Comparison of ENCODE assay signal across 9 cellular contexts in the genomic region with DNA sequence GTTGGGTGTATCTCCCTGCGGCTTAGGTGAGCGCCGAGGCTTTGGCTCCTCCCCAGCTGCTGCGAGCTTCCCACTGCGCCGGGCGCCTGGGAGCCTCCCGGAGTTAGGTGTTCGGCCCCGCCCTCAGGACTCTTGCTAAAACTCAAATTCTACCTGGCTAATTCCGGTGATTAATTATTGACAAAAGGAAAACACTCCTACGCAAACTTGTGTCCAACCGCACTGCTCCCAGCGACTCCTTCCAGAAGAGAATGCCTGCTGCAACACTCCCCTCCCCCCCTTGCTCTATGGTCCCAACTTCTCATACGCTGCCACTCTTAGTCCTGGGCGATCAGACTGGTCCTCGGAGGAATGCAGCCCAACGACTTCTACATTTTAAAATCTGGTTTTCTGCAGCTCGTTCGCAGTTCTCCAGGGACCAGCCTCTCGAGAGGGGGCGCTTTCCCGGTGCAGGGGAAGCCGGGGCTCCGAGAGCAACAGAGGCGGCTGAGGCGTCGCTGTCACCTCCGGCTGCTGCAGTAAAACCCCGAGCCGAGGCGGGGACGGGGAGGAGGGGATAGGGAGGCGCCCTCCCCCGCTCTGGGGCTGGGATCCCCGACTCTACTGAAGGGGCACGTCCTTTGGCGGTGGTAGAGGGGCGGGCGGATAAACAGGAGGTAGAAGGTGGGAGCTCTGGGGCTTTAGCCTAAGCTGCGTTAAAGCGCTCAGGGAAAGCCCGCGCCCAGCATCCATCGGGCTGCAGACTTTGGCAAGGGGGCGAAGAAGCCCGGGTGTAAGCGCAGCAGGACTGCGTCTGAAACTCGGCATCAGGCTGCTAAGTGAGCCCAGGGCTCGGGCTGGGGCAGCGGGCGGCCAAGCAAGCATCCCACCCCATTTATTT. TPM values are rescaled to one million over a fixed set of nuclear protein-coding genes. Genes with fewer than 3 reads are reported as not detected.
DNase-seq lines count a peak whose midpoint lies in the region; ATAC-seq, FAIRE-seq and TF ChIP-seq lines count a peak whose summit lies in the region.
"Had no signal": no experiment of that assay in that cellular context is flagged by ENCODE, and none has a peak within 500 bp of the region (broad histone marks: within the 10 kb centered on the region; RNA-seq: fewer than 3 reads in every experiment).

A gene with protein sequence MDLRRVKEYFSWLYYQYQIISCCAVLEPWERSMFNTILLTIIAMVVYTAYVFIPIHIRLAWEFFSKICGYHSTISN (minus strand): TSS at position 77 of the 880 bp plus-strand sequence. CDS start 25,194 bp downstream, outside the sequence.

- no peak within 1 kb of the TSS for H3K27ac Mint-ChIP-seq in CD4-positive, alpha-beta T cell

- no peak within 1 kb of the TSS for H3K27ac ChIP-seq in CD4-positive, alpha-beta T cell (ENCODE audit: low read depth, low read length)

- CTCF ChIA-PET in CD4-positive, alpha-beta T cell (lab: Charles Lee) = interaction anchor here (1.4 to 1.5 kb wide), 2 partner anchors 16 to 22 kb away, joined by 3 to 4 read pairs; no protein-coding TSS in a partner anchor

- no peaks in the 10 kb centered on the region for H3K9me3 Mint-ChIP-seq in CD4-positive, alpha-beta T cell

- peak within 1 kb of the TSS; percentile 86 for H3K4me3 Mint-ChIP-seq in CD4-positive, alpha-beta T cell

- peak in 8 of 10 experiments; percentile 14 to 54 (median 36) for DNase-seq in CD4-positive, alpha-beta T cell
- DNase-seq in HTR-8/SVneo (ENCODE audit: insufficient read length, low spot score) = peak; percentile 27
- DNase-seq in SW480 (ENCODE audit: low spot score) = peak; percentile 67
- no peak for DNase-seq in astrocyte of the cerebellum (ENCODE audit: low read depth)
- DNase-seq in hypothalamus (lab: John Stamatoyannopoulos, UW) = peak in 40 of 51 donors; percentile 1 to 74 (median 28)
- peak; percentile 58 for DNase-seq in sciatic nerve (ENCODE audit: low spot score)
- no peak for DNase-seq in middle frontal gyrus (ENCODE audit: extremely low spot score, low spot score)

- no peaks in the 10 kb centered on the region for H3K9me3 ChIP-seq in CD4-positive, alpha-beta T cell (ENCODE audit: control insufficient read depth, low read length)

- in situ Hi-C loops in astrocyte of the cerebellum (cut with HindIII; ENCODE audit: low sequenced_read_pairs) = no loop called here

- H3K27me3 Mint-ChIP-seq in CD4-positive, alpha-beta T cell = peaks cover 50% of the 10 kb centered on the region

- FAIRE-seq in HTR-8/SVneo (lab: Jason Lieb, UNC) = no peak

- no peaks in the 10 kb centered on the region for H3K36me3 Mint-ChIP-seq in CD4-positive, alpha-beta T cell (ENCODE audit: low read depth)

- intact Hi-C loops in CD4-positive, alpha-beta T cell (cut with DNase I, micrococcal nuclease) = no loop called here
- intact Hi-C loops in sciatic nerve (cut with DNase I) = loop anchor here (2.0 kb wide), 1 partner anchor 33 kb away; no protein-coding TSS in a partner anchor

- H3K4me1 Mint-ChIP-seq in CD4-positive, alpha-beta T cell (ENCODE audit: low read depth) = peaks cover 22% of the 10 kb centered on the region

- POLR2A ChIA-PET in CD4-positive, alpha-beta T cell (lab: Charles Lee) = interaction anchor here (0.8 to 2.2 kb wide), 8 partner anchors 10 to 151 kb away, joined by 3 to 7 read pairs (median 4); a partner anchor contains a TSS

- peak; percentile 32 for TF ChIP-seq CTCF in CD4-positive, alpha-beta T cell (IDR thresholded peaks at IDR 0.05)
- peak; percentile 54 for TF ChIP-seq CTCF in astrocyte of the cerebellum (IDR thresholded peaks at IDR 0.05; ENCODE audit: low read depth, low read length, missing control alignments)

- peak; percentile 70 for ATAC-seq in CD4-positive, alpha-beta T cell (ENCODE audit: poor library complexity)
- peak; percentile 50 for ATAC-seq in GM19463 (IDR thresholded peaks at IDR 0.05; ENCODE audit: unreplicated experiment)
- peak; percentile 77 for ATAC-seq in sciatic nerve

- H3K4me3 ChIP-seq in astrocyte of the cerebellum (ENCODE audit: low read depth, low read length) = peak within 1 kb of the TSS; percentile 58

- peaks cover 10% of the 10 kb centered on the region for H3K27me3 ChIP-seq in CD4-positive, alpha-beta T cell (ENCODE audit: control insufficient read depth, insufficient read depth, low read length)

RNA-seq across cellular contexts. Expression of the gene that starts here (rescaled TPM):
- under 1 TPM in 1 of 2 experiments, not detected in 1; 0.11 TPM for total RNA-seq in CD4-positive, alpha-beta T cell
- 0.40 TPM for total RNA-seq in sciatic nerve
- total RNA-seq: RPMI7951 had no signal

Comparison
In these comparisons a context has a peak if more than half of its experiments do, and no peak if none do; other contexts are left out.
1. Peak in DNase-seq and ATAC-seq in CD4-positive, alpha-beta T cell; RNA of the gene not detected or under 1 TPM.
2. Peak in DNase-seq and ATAC-seq in sciatic nerve; RNA of the gene not detected or under 1 TPM.
3. DNase-seq: peak in HTR-8/SVneo (single experiment), SW480 (single experiment) and hypothalamus (40 of 51); none in astrocyte of the cerebellum (single experiment) and middle frontal gyrus (single experiment).
4. Peak in every context shown above with its lines, with median percentiles within 50 percentile points of each other: ATAC-seq.